17 cellular contexts compared by ENCODE assay signal in genomic region chr7:138245216-138245615, GRCh38.
DNase-seq lines count a peak whose midpoint lies in the region; ATAC-seq and TF ChIP-seq lines count a peak whose summit lies in the region.
"Had no signal": no experiment of that assay in that cellular context is flagged by ENCODE, and none has a peak within 500 bp of the region (broad histone marks: within the 10 kb centered on the region; RNA-seq: fewer than 3 reads in every experiment).

No MANE protein-coding gene starts in this region.

- H2AK5ac ChIP-seq in neuronal stem cell (ENCODE audit: low read depth, low read length): no peak overlapping the region

- no peaks in the 10 kb centered on the region for H3K27me3 Mint-ChIP-seq in glutamatergic neuron (ENCODE audit: unreplicated experiment)
- H3K27me3 Mint-ChIP-seq: activated naive CD4-positive, alpha-beta T cell treated with anti-CD3 and anti-CD28 coated beads, Interleukin-2, amount 50 U/mL, for 24 hours had no signal

- peaks cover 12 to 18% of the 10 kb centered on the region in 2 donors for H3K4me1 ChIP-seq in neuronal stem cell (ENCODE audit: control insufficient read depth in 2 of 2, insufficient read depth in 1 of 2, low read depth in 1 of 2, low read length in 2 of 2)

- H2BK120ac ChIP-seq in neuronal stem cell (ENCODE audit: low read depth, low read length): no peak overlapping the region

- H4K8ac ChIP-seq in neuronal stem cell (ENCODE audit: low read depth, low read length): no peak overlapping the region

- peaks cover 0 to 33% of the 10 kb centered on the region in 2 donors for H3K9me3 ChIP-seq in neuronal stem cell (replicated peaks in 1 of 2; ENCODE audit: control insufficient read depth in 2 of 2, insufficient read depth in 1 of 2, low read depth in 1 of 2, low read length in 2 of 2)

- no peak overlapping the region for H3K18ac ChIP-seq in neuronal stem cell (ENCODE audit: low read length)

- no peak overlapping the region for H3K4me3 Mint-ChIP-seq in glutamatergic neuron (ENCODE audit: unreplicated experiment)
- H3K4me3 Mint-ChIP-seq: activated naive CD4-positive, alpha-beta T cell treated with anti-CD3 and anti-CD28 coated beads, Interleukin-2, amount 50 U/mL, for 24 hours had no signal

- no peak overlapping the region for H2BK5ac ChIP-seq in neuronal stem cell (ENCODE audit: low read length)

- TF ChIP-seq CTCF in glutamatergic neuron (IDR thresholded peaks at IDR 0.05; ENCODE audit: partially characterized antibody, unreplicated experiment): no peak

- H3K27ac Mint-ChIP-seq in glutamatergic neuron (ENCODE audit: unreplicated experiment): peak overlapping the region; percentile 29
- H3K27ac Mint-ChIP-seq: activated naive CD4-positive, alpha-beta T cell treated with anti-CD3 and anti-CD28 coated beads, Interleukin-2, amount 50 U/mL, for 24 hours had no signal

- no peak overlapping the region for H2AFZ ChIP-seq in neuronal stem cell (ENCODE audit: low read length)

- H3K27me3 ChIP-seq in neuronal stem cell (ENCODE audit: control insufficient read depth in 3 of 3, insufficient read depth in 3 of 3, low read depth in 1 of 3, low read length in 3 of 3): no peaks in the 10 kb centered on the region

- H2BK12ac ChIP-seq in neuronal stem cell (ENCODE audit: low read length): peak overlapping the region; percentile 95

- no peak overlapping the region for H2BK15ac ChIP-seq in neuronal stem cell (ENCODE audit: low read length)

- H3K14ac ChIP-seq in neuronal stem cell (ENCODE audit: low read length): no peak overlapping the region

- H4K91ac ChIP-seq in neuronal stem cell (ENCODE audit: low read depth, low read length, poor library complexity): no peak overlapping the region

- H3K36me3 ChIP-seq in neuronal stem cell (replicated peaks in 1 of 2; ENCODE audit: control insufficient read depth in 2 of 2, insufficient read depth in 2 of 2, low read length in 2 of 2): no peaks in the 10 kb centered on the region
- H3K36me3 ChIP-seq: WERI-Rb-1 had no signal

- H3K4ac ChIP-seq in neuronal stem cell (ENCODE audit: low read length): no peak overlapping the region

- no peak overlapping the region for H3K4me3 ChIP-seq in neuronal stem cell (ENCODE audit: low read length in 2 of 2)
- H3K4me3 ChIP-seq: GM12878 had no signal

- H3K27ac ChIP-seq in neuronal stem cell (replicated peaks; ENCODE audit: low read length): no peak overlapping the region
- H3K27ac ChIP-seq: WERI-Rb-1 had no signal

- peaks cover 12% of the 10 kb centered on the region for H3K4me1 Mint-ChIP-seq in glutamatergic neuron (ENCODE audit: low read depth, unreplicated experiment)
- H3K4me1 Mint-ChIP-seq: activated naive CD4-positive, alpha-beta T cell treated with anti-CD3 and anti-CD28 coated beads, Interleukin-2, amount 50 U/mL, for 24 hours had no signal

- no peaks in the 10 kb centered on the region for H3K79me1 ChIP-seq in neuronal stem cell (ENCODE audit: low read depth, low read length)

- peaks cover under 1% of the 10 kb centered on the region for H3K9me3 Mint-ChIP-seq in glutamatergic neuron (ENCODE audit: unreplicated experiment)

- DNase-seq in NCI-H748 (lab: John Stamatoyannopoulos, UW; ENCODE audit: unreplicated experiment) (peak; percentile 9), NCI-H748 treated with DMSO at 0.1 percent for 48 hours (lab: John Stamatoyannopoulos, UW) (no peak), NCI-H1092 treated with DMSO at 0.1 percent for 48 hours (lab: John Stamatoyannopoulos, UW) (peak; percentile 82), glutamatergic neuron (no peak), neuronal stem cell (ENCODE audit: low spot score) (no peak)
- DNase-seq in activated CD4-positive, CD25-positive, alpha-beta regulatory T cell treated with anti-CD3 and anti-CD28 coated beads, Interleukin-2, amount 50 U/mL, for 72 hours: no peak
- DNase-seq: activated CD4-positive, alpha-beta T cell treated with anti-CD3 and anti-CD28 coated beads, Interleukin-2, amount 50 U/mL, for 1 hour; central memory CD4-positive, alpha-beta T cell; HCEC 1CT; kidney glomerular epithelial cell; NCI-H82; occipital lobe; WERI-Rb-1 had no signal

- H3K4me2 ChIP-seq in neuronal stem cell (ENCODE audit: insufficient read depth, low read length, poor library complexity, severe bottlenecking): no peak overlapping the region

- no peaks in the 10 kb centered on the region for H3K36me3 Mint-ChIP-seq in glutamatergic neuron (ENCODE audit: unreplicated experiment)
- H3K36me3 Mint-ChIP-seq: activated naive CD4-positive, alpha-beta T cell treated with anti-CD3 and anti-CD28 coated beads, Interleukin-2, amount 50 U/mL, for 24 hours had no signal

- no peak overlapping the region for H3K23ac ChIP-seq in neuronal stem cell (ENCODE audit: low read depth, low read length, poor library complexity)

- ATAC-seq in GM21515 (IDR thresholded peaks at IDR 0.05; ENCODE audit: unreplicated experiment): no peak
- no peak for ATAC-seq in GM18861 (IDR thresholded peaks at IDR 0.05; ENCODE audit: unreplicated experiment)
- ATAC-seq: GM12878 had no signal

- no peak overlapping the region for H3K9ac ChIP-seq in neuronal stem cell (ENCODE audit: low read depth, low read length, poor library complexity)

Comparison
In these comparisons a context has a peak if more than half of its experiments do, and no peak if none do; other contexts are left out.
1. DNase-seq: peak in NCI-H748 (single experiment) and NCI-H1092 treated with DMSO at 0.1 percent for 48 hours (single experiment); none in NCI-H748 treated with DMSO at 0.1 percent for 48 hours (single experiment), glutamatergic neuron (single experiment), neuronal stem cell (single experiment) and activated CD4-positive, CD25-positive, alpha-beta regulatory T cell treated with anti-CD3 and anti-CD28 coated beads, Interleukin-2, amount 50 U/mL, for 72 hours (single experiment).